Comparison of ENCODE assay signal across 8 cellular contexts in genomic region chr15:62059108-62059817, GRCh38. TPM values are rescaled to one million over a fixed set of nuclear protein-coding genes. Genes with fewer than 3 reads are reported as not detected.
DNase-seq lines count a peak whose midpoint lies in the region; ATAC-seq, FAIRE-seq and TF ChIP-seq lines count a peak whose summit lies in the region.

No MANE protein-coding gene starts in this region.

- no peaks in the 10 kb centered on the region for H3K9me3 ChIP-seq in PC-9 (ENCODE audit: insufficient read depth, low read depth)
- no peaks in the 10 kb centered on the region for H3K9me3 ChIP-seq in endocrine pancreas (ENCODE audit: control insufficient read depth, low read length)
- H3K9me3 ChIP-seq in neuron (ENCODE audit: low read length): no peaks in the 10 kb centered on the region

- BruUV-seq in PC-9 (replicated peaks; lab: Mats Ljungman, UMichigan): no TSS peak

- POLR2A ChIA-PET in PC-9 (lab: Charles Lee; ENCODE audit: unreplicated experiment): no interaction called here

- no peak for TF ChIP-seq CTCF in PC-9 (conservative IDR thresholded peaks at IDR 0.05)

- H4K20me1 ChIP-seq in PC-9 (ENCODE audit: insufficient read depth): no peaks in the 10 kb centered on the region

- H2AFZ ChIP-seq in PC-9 (peak overlapping the region; percentile 91), neuron (ENCODE audit: low read depth, low read length) (peak overlapping the region; percentile 69)

- peaks cover 22% of the 10 kb centered on the region for H3F3A ChIP-seq in PC-9 (ENCODE audit: insufficient read depth, low read depth)

- peak overlapping the region; percentile 85 for H3K9ac ChIP-seq in endocrine pancreas (ENCODE audit: control insufficient read depth, insufficient read depth, low read length)

- ATAC-seq in HG03280 (IDR thresholded peaks at IDR 0.05; ENCODE audit: unreplicated experiment): no peak

- peaks cover 54% of the 10 kb centered on the region for H3K4me1 ChIP-seq in PC-9 (replicated peaks; ENCODE audit: insufficient read depth)
- peaks cover 15% of the 10 kb centered on the region for H3K4me1 ChIP-seq in endocrine pancreas (ENCODE audit: control insufficient read depth, insufficient read depth, low read length)
- peaks cover 13% of the 10 kb centered on the region for H3K4me1 ChIP-seq in neuron (ENCODE audit: insufficient read depth, low read length)

- no peak for TF ChIP-seq POLR2A in GM12891 (IDR thresholded peaks at IDR 0.05; ENCODE audit: low read depth, low read length)

- H3K9me2 ChIP-seq in PC-9 (ENCODE audit: insufficient read depth): no peaks in the 10 kb centered on the region

- peaks cover 59% of the 10 kb centered on the region for H3K79me2 ChIP-seq in PC-9 (ENCODE audit: low read depth)

- peak overlapping the region; percentile 44 for H3K27ac ChIP-seq in PC-9

- H3K4me3 ChIP-seq in PC-9: peak overlapping the region; percentile 85
- peak overlapping the region; percentile 98 for H3K4me3 ChIP-seq in endocrine pancreas (ENCODE audit: control insufficient read depth, insufficient read depth, low read length)
- peak overlapping the region; percentile 74 for H3K4me3 ChIP-seq in neuron (ENCODE audit: low read length)

- H3K4me2 ChIP-seq in PC-9: peak overlapping the region; percentile 93

- intact Hi-C loops in PC-9 (cut with micrococcal nuclease; ENCODE audit: unreplicated experiment): no loop called here

- DNase-seq in GM12891 (ENCODE audit: insufficient read length, low spot score) (no peak), PC-9 (no peak), D341Med (ENCODE audit: low spot score) (no peak), KG1 (lab: John Stamatoyannopoulos, UW) (no peak), NCI-H2029 treated with DMSO at 0.1 percent for 48 hours (lab: John Stamatoyannopoulos, UW) (no peak)

- FAIRE-seq in GM12891 (lab: Jason Lieb, UNC): peak; percentile 9

- H3K36me3 ChIP-seq in PC-9 (ENCODE audit: low read depth) (0 out of 2 replicates have a peak, but pooled peaks cover 2% of the 10 kb centered on the region), endocrine pancreas (ENCODE audit: control insufficient read depth, insufficient read depth, low read length) (no peaks in the 10 kb centered on the region), neuron (ENCODE audit: insufficient read depth, low read length) (no peaks in the 10 kb centered on the region)

- CTCF ChIA-PET in PC-9 (lab: Charles Lee): interaction anchor here (0.6 to 1.1 kb wide), 2 partner anchors 14 to 15 kb away, joined by 5 to 8 read pairs; no protein-coding TSS in a partner anchor

- H3K27me3 ChIP-seq in PC-9 (ENCODE audit: insufficient read depth, low read depth) (no peaks in the 10 kb centered on the region), endocrine pancreas (ENCODE audit: control insufficient read depth, insufficient read depth, low read length) (no peaks in the 10 kb centered on the region), neuron (ENCODE audit: insufficient read depth, low read length) (peaks cover 28% of the 10 kb centered on the region)

TF ChIP-seq in GM12891, 5 proteins besides CTCF, POLR2A, EP300 and RAD21:
- TF ChIP-seq POU2F2 (IDR thresholded peaks at IDR 0.05; ENCODE audit: low read depth, low read length) (no peak), POLR2AphosphoS5 (IDR thresholded peaks at IDR 0.05; ENCODE audit: low read depth, low read length) (no peak), SPI1 (IDR thresholded peaks at IDR 0.05; ENCODE audit: low read depth, low read length) (no peak), PAX5 (IDR thresholded peaks at IDR 0.05; ENCODE audit: insufficient read depth, low read length, severe bottlenecking) (no peak), TAF1 (IDR thresholded peaks at IDR 0.05; ENCODE audit: low read depth, low read length) (no peak)

RNA-seq across cellular contexts. Expression of gene VPS13C, which starts 1.0 kb away (rescaled TPM):
- 13.4 TPM for polyA plus RNA-seq in GM12891 (2012; ENCODE audit: low read depth, missing spikeins)
- total RNA-seq in PC-9 (2021): 40.0 and 48.9 TPM in 2 replicates

RNA-seq across cellular contexts. Expression of gene C2CD4A, which starts 7.5 kb away (rescaled TPM):
- polyA plus RNA-seq in GM12891 (2012; ENCODE audit: low read depth, missing spikeins): not detected
- 0.09 TPM in 1 of 2 replicates, not detected in the other for total RNA-seq in PC-9 (2021)
